2 cellular contexts compared by ENCODE assay signal in the genomic region with DNA sequence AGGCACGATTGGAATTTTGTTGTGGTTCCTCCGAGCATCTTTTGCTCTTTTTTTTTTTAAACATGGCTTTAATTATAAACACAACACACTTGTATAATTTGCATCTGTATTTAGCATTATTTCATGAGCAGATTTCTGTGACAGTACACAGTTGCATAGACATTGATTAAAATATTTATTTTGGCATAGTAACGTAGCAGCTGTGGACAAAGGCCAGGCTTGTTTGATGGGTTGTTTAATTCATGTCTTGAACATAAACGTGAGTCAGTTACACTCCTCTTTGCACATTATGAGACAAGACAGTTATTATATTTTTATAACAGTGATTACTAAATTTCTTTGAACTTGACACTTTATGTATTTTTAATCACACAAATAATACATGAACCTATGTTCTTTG.
A peak's percentile ranks its signal among the peaks of the same experiment; 100 is the strongest.
TF ChIP-seq lines count a peak whose summit lies in the region.

No MANE protein-coding gene starts in this region.

TF ChIP-seq in liver, 16 proteins besides CTCF, POLR2A, EP300 and RAD21 (continued from another document):
- TF ChIP-seq, protein P1, sequence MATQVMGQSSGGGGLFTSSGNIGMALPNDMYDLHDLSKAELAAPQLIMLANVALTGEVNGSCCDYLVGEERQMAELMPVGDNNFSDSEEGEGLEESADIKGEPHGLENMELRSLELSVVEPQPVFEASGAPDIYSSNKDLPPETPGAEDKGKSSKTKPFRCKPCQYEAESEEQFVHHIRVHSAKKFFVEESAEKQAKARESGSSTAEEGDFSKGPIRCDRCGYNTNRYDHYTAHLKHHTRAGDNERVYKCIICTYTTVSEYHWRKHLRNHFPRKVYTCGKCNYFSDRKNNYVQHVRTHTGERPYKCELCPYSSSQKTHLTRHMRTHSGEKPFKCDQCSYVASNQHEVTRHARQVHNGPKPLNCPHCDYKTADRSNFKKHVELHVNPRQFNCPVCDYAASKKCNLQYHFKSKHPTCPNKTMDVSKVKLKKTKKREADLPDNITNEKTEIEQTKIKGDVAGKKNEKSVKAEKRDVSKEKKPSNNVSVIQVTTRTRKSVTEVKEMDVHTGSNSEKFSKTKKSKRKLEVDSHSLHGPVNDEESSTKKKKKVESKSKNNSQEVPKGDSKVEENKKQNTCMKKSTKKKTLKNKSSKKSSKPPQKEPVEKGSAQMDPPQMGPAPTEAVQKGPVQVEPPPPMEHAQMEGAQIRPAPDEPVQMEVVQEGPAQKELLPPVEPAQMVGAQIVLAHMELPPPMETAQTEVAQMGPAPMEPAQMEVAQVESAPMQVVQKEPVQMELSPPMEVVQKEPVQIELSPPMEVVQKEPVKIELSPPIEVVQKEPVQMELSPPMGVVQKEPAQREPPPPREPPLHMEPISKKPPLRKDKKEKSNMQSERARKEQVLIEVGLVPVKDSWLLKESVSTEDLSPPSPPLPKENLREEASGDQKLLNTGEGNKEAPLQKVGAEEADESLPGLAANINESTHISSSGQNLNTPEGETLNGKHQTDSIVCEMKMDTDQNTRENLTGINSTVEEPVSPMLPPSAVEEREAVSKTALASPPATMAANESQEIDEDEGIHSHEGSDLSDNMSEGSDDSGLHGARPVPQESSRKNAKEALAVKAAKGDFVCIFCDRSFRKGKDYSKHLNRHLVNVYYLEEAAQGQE (IDR thresholded peaks at IDR 0.05), result no peak
- TF ChIP-seq HNF4A (conservative IDR thresholded peaks at IDR 0.05), result peak in 1 of 2 donors; percentile 27

TF ChIP-seq in HepG2, 621 proteins besides CTCF, POLR2A, EP300 and RAD21 (continued from another document):
- TF ChIP-seq HMG20A (CRISPR knock-in tag; IDR thresholded peaks at IDR 0.05; ENCODE audit: borderline replicate concordance) (no peak), MZF1 (CRISPR knock-in tag; IDR thresholded peaks at IDR 0.05; ENCODE audit: borderline replicate concordance) (no peak), ZKSCAN8 (CRISPR knock-in tag; IDR thresholded peaks at IDR 0.05; ENCODE audit: borderline replicate concordance) (no peak), PRMT3 (CRISPR knock-in tag; IDR thresholded peaks at IDR 0.05; ENCODE audit: borderline replicate concordance, low read depth) (no peak), NR2F2 (IDR thresholded peaks at IDR 0.05; ENCODE audit: borderline replicate concordance, low read depth) (no peak), SSRP1 (CRISPR knock-in tag; IDR thresholded peaks at IDR 0.05) (no peak)
- TF ChIP-seq, protein P2, sequence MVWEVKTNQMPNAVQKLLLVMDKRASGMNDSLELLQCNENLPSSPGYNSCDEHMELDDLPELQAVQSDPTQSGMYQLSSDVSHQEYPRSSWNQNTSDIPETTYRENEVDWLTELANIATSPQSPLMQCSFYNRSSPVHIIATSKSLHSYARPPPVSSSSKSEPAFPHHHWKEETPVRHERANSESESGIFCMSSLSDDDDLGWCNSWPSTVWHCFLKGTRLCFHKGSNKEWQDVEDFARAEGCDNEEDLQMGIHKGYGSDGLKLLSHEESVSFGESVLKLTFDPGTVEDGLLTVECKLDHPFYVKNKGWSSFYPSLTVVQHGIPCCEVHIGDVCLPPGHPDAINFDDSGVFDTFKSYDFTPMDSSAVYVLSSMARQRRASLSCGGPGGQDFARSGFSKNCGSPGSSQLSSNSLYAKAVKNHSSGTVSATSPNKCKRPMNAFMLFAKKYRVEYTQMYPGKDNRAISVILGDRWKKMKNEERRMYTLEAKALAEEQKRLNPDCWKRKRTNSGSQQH (CRISPR knock-in tag; IDR thresholded peaks at IDR 0.05; ENCODE audit: low read depth), result no peak
